Comparison of ENCODE assay signal across 11 cellular contexts in genomic region chr3:120855665-120856437, GRCh38. TPM values are rescaled to one million over a fixed set of nuclear protein-coding genes. Genes with fewer than 3 reads are reported as not detected.
DNase-seq lines count a peak whose midpoint lies in the region; ATAC-seq and TF ChIP-seq lines count a peak whose summit lies in the region.
"Had no signal": no experiment of that assay in that cellular context is flagged by ENCODE, and none has a peak within 500 bp of the region (broad histone marks: within the 10 kb centered on the region; RNA-seq: fewer than 3 reads in every experiment).

No MANE protein-coding gene starts in this region.

- peak; percentile 39 for DNase-seq in DMS153 (lab: John Stamatoyannopoulos, UW)
- peak; percentile 96 for DNase-seq in NCI-H446 treated with DMSO at 0.1 percent for 48 hours (lab: John Stamatoyannopoulos, UW)
- DNase-seq in fibroblast of lung (ENCODE audit: low read depth in 2 of 2) = peak; percentile 4 to 97
- DNase-seq in osteoblast (ENCODE audit: insufficient read length, low spot score, missing footprints) = peak; percentile 87
- DNase-seq in ACHN = no peak
- no peak for DNase-seq in Kasumi-1 (lab: John Stamatoyannopoulos, UW)
- no peak for DNase-seq in activated CD4-positive, alpha-beta T cell treated with anti-CD3 and anti-CD28 coated beads, Interleukin-2, amount 50 U/mL, for 4 hours
- DNase-seq: activated naive CD4-positive, alpha-beta T cell treated with anti-CD3 and anti-CD28 coated beads for 36 hours; Karpas-422; stimulated activated CD4-positive, alpha-beta T cell treated with anti-CD3 and anti-CD28 coated beads, Interleukin-15, amount 100 ng/mL, for 24 hours had no signal

- H3K9ac ChIP-seq in fibroblast of lung (ENCODE audit: insufficient read depth, low read length) = no peak overlapping the region

- H3K79me2 ChIP-seq in fibroblast of lung (ENCODE audit: control insufficient read depth, insufficient read depth, low read length) = no peaks in the 10 kb centered on the region
- H3K79me2 ChIP-seq in osteoblast (ENCODE audit: insufficient read depth, low read length) = no peaks in the 10 kb centered on the region

- H3K4me3 ChIP-seq in fibroblast of lung (replicated peaks in 1 of 4; ENCODE audit: control extremely low read depth in 1 of 4, insufficient read depth in 1 of 4, low read depth in 3 of 4, low read length in 4 of 4) (no peak overlapping the region), osteoblast (ENCODE audit: insufficient read depth, low read length) (no peak overlapping the region)

- no peak overlapping the region for H3K27ac ChIP-seq in fibroblast of lung (ENCODE audit: insufficient read depth, low read length)
- no peak overlapping the region for H3K27ac ChIP-seq in osteoblast (ENCODE audit: low read depth, low read length)

- in situ Hi-C loops in ACHN (cut with HindIII; ENCODE audit: low pct_ligation_motif_present, low pct_unique_long_range_greater_than_20kb, low sequenced_read_pairs) = no loop called here

- no peaks in the 10 kb centered on the region for H3K36me3 ChIP-seq in fibroblast of lung (ENCODE audit: control insufficient read depth, insufficient read depth, low read length)
- no peaks in the 10 kb centered on the region for H3K36me3 ChIP-seq in osteoblast (ENCODE audit: insufficient read depth, low read length)

- no peak for ATAC-seq in GM18498 (IDR thresholded peaks at IDR 0.05; ENCODE audit: unreplicated experiment)

- H3K4me2 ChIP-seq in fibroblast of lung (ENCODE audit: extremely low read depth, insufficient read depth, low read length) = no peak overlapping the region
- no peak overlapping the region for H3K4me2 ChIP-seq in osteoblast (ENCODE audit: insufficient read depth, low read length)

- H2AFZ ChIP-seq in fibroblast of lung (ENCODE audit: low read length) (no peak overlapping the region), osteoblast (ENCODE audit: low read length) (no peak overlapping the region)

- H4K20me1 ChIP-seq in fibroblast of lung (ENCODE audit: control insufficient read depth, extremely low read depth, insufficient read depth, low read length) (no peaks in the 10 kb centered on the region), osteoblast (ENCODE audit: insufficient read depth, low read length) (no peaks in the 10 kb centered on the region)

- no peaks in the 10 kb centered on the region for H3K9me3 ChIP-seq in fibroblast of lung (ENCODE audit: control insufficient read depth, insufficient read depth, low read depth, low read length)
- no peaks in the 10 kb centered on the region for H3K9me3 ChIP-seq in osteoblast (ENCODE audit: low read depth, low read length)

- TF ChIP-seq CTCF in fibroblast of lung (conservative IDR thresholded peaks at IDR 0.05 in 1 of 2, IDR thresholded peaks at IDR 0.05 in 1 of 2; ENCODE audit: low read depth in 1 of 2, low read length in 2 of 2) = no peak
- no peak for TF ChIP-seq CTCF in osteoblast (IDR thresholded peaks at IDR 0.05; ENCODE audit: extremely low read depth, low read depth, low read length)

- no peaks in the 10 kb centered on the region for H3K4me1 ChIP-seq in fibroblast of lung (ENCODE audit: control insufficient read depth, extremely low read depth, insufficient read depth, low read length)
- peaks cover 14% of the 10 kb centered on the region for H3K4me1 ChIP-seq in osteoblast (ENCODE audit: insufficient read depth, low read length)

- H3K27me3 ChIP-seq in fibroblast of lung (ENCODE audit: control insufficient read depth, insufficient read depth, low read length) (no peaks in the 10 kb centered on the region), osteoblast (ENCODE audit: insufficient read depth, low read length) (no peaks in the 10 kb centered on the region)

RNA-seq across cellular contexts. Expression of gene STXBP5L, which starts 52.2 kb away (rescaled TPM):
- total RNA-seq in fibroblast of lung (not detected in 2 replicates), osteoblast (not detected in 2 replicates)
- not detected in 2 replicates for polyA plus RNA-seq in fibroblast of lung
- not detected in 2 replicates for polyA plus RNA-seq in fibroblast of lung (2012)
- polyA minus RNA-seq in fibroblast of lung (ENCODE audit: low replicate concordance) = not detected in 2 replicates
- total RNA-seq: activated naive CD4-positive, alpha-beta T cell treated with anti-CD3 and anti-CD28 coated beads for 36 hours had no signal

Comparison
In these comparisons a context has a peak if more than half of its experiments do, and no peak if none do; other contexts are left out.
1. DNase-seq: peak in DMS153 (single experiment), NCI-H446 treated with DMSO at 0.1 percent for 48 hours (single experiment), fibroblast of lung (2 of 2) and osteoblast (single experiment); none in ACHN (single experiment), Kasumi-1 (0 of 2) and activated CD4-positive, alpha-beta T cell treated with anti-CD3 and anti-CD28 coated beads, Interleukin-2, amount 50 U/mL, for 4 hours (0 of 2).